ENCODE assay signal across 12 cellular contexts in the genomic region with DNA sequence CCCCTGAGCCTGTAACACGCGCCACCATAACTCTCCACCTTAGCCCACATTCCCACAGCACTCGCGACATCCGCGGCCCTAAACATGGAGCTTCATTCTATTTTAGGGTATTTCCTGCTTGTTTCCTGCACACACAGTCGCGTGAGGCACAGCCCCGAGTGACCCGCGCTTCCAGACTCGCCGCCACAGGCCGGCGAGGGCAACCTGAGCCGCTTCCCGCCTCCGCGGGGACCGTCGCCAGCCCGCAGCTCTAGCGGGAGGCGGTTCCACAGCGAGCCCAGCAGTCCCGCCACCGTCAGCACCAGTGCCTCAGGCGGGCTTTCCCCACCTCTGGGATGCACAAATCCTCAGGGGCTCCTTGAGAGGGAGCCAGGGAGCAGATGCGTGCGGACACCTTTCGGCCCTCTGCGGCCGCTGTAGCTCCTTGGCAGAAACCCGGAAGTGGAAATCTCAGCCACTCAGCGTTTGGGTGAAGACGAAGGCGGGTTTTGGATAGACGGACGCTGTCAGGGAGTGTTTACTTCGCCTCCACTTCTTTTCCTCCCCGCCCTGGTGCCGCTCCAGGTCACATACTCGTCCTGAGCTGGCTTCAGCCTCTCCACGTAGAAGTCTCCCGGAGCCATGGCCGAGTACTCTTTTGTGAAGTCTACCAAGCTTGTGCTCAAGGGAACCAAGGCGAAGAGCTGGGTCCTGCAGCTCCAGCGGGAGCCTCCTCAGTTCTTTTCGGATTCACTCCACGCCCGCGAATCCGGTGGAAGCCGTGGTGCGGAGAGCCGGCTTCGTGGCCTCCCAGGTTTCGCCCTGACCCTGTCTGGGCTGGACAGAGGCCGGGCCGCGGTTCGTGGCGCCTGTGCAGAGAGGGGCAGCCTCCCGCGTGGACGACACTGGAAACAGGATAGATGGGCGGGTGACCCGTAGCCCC.
DNase-seq lines count a peak whose midpoint lies in the region; ATAC-seq and TF ChIP-seq lines count a peak whose summit lies in the region.
"Had no signal": no experiment of that assay in that cellular context is flagged by ENCODE, and none has a peak within 500 bp of the region (broad histone marks: within the 10 kb centered on the region; RNA-seq: fewer than 3 reads in every experiment).

No MANE protein-coding gene starts in this region.

- no peak for TF ChIP-seq EP300 in stomach (IDR thresholded peaks at IDR 0.05)

- WGBS in testis, 2 donors, result 23 to 38% methylated on average over 42 to 68 of the region's 68 CpGs
- WGBS in stomach, 5 donors, result 35 to 56% (median 47%) methylated on average over 47 to 68 of the region's 68 CpGs

- TF ChIP-seq CTCF in activated B cell treated with CpG ODN at 0.5 μM for 24 hours (IDR thresholded peaks at IDR 0.05) (no peak), testis (IDR thresholded peaks at IDR 0.05) (no peak), stomach (IDR thresholded peaks at IDR 0.05) (no peak), progenitor cell of endocrine pancreas (IDR thresholded peaks at IDR 0.05; ENCODE audit: unreplicated experiment) (no peak)

- H3K9me3 Mint-ChIP-seq in activated B cell treated with CpG ODN at 0.5 μM for 24 hours (peaks cover 17% of the 10 kb centered on the region), immature natural killer cell (peaks cover 23 to 61% (median 38%) of the 10 kb centered on the region in 6 donors), progenitor cell of endocrine pancreas (ENCODE audit: low read depth) (peaks cover 58% of the 10 kb centered on the region)

- H3K27ac Mint-ChIP-seq in activated B cell treated with CpG ODN at 0.5 μM for 24 hours (no peak overlapping the region), immature natural killer cell (peak overlapping the region in 1 of 6 donors; percentile 20), progenitor cell of endocrine pancreas (no peak overlapping the region)

- CTCF ChIA-PET in activated B cell treated with CpG ODN at 0.5 μM for 24 hours (lab: Charles Lee), result no interaction called here

- H3K4me3 ChIP-seq in testis (peak overlapping the region; percentile 40 to 67), stomach (peak overlapping the region in 2 of 4 donors; percentile 24 to 41)
- H3K4me3 ChIP-seq: BLaER1 had no signal

- peak; percentile 58 for DNase-seq in activated CD8-positive, alpha-beta memory T cell treated with anti-CD3 and anti-CD28 coated beads, Interleukin-2, amount 50 U/mL, for 48 hours
- DNase-seq in activated CD8-positive, alpha-beta memory T cell treated with anti-CD3 and anti-CD28 coated beads for 24 hours, result no peak
- DNase-seq in activated B cell treated with CpG ODN at 0.5 μM for 24 hours (no peak), immature natural killer cell (peak in 2 of 3 donors; percentile 25), testis (peak; percentile 88), stomach (no peak), progenitor cell of endocrine pancreas (ENCODE audit: low spot score, unreplicated experiment) (no peak), NCI-H2107 treated with DMSO at 0.1 percent for 48 hours (lab: John Stamatoyannopoulos, UW; ENCODE audit: unreplicated experiment) (no peak)
- DNase-seq: H7, NCI-H526 treated with DMSO at 0.1 percent for 48 hours had no signal

- H3K27me3 ChIP-seq in testis, result no peaks in the 10 kb centered on the region
- peaks cover 0 to 5% (median 0%) of the 10 kb centered on the region in 3 donors for H3K27me3 ChIP-seq in stomach
- H3K27me3 ChIP-seq: BLaER1, tibial nerve had no signal

- H3K36me3 Mint-ChIP-seq in activated B cell treated with CpG ODN at 0.5 μM for 24 hours (ENCODE audit: low read depth) (no peaks in the 10 kb centered on the region), immature natural killer cell (peaks cover 0 to 5% (median 4%) of the 10 kb centered on the region in 3 donors), progenitor cell of endocrine pancreas (ENCODE audit: insufficient read depth) (peaks cover 6% of the 10 kb centered on the region)

- POLR2A ChIA-PET in activated B cell treated with CpG ODN at 0.5 μM for 24 hours (lab: Charles Lee), result no interaction called here

- H3K36me3 ChIP-seq in testis (ENCODE audit: low read depth, missing control alignments), result no peaks in the 10 kb centered on the region
- no peaks in the 10 kb centered on the region for H3K36me3 ChIP-seq in stomach
- H3K36me3 ChIP-seq: BLaER1, tibial nerve had no signal

- no peaks in the 10 kb centered on the region for H3K4me1 Mint-ChIP-seq in activated B cell treated with CpG ODN at 0.5 μM for 24 hours
- H3K4me1 Mint-ChIP-seq in immature natural killer cell, result peaks cover 0 to 3% of the 10 kb centered on the region in 2 donors
- H3K4me1 Mint-ChIP-seq in progenitor cell of endocrine pancreas (ENCODE audit: low read depth), result no peaks in the 10 kb centered on the region

- H3K4me1 ChIP-seq in testis (no peaks in the 10 kb centered on the region), stomach (no peaks in the 10 kb centered on the region)
- H3K4me1 ChIP-seq: BLaER1, tibial nerve had no signal

- H3K4me3 Mint-ChIP-seq in activated B cell treated with CpG ODN at 0.5 μM for 24 hours (peak overlapping the region; percentile 48), immature natural killer cell (peak overlapping the region in 3 of 5 donors; percentile 72 to 81 (median 79)), progenitor cell of endocrine pancreas (ENCODE audit: low read depth) (no peak overlapping the region)

- no peaks in the 10 kb centered on the region for H3K27me3 Mint-ChIP-seq in activated B cell treated with CpG ODN at 0.5 μM for 24 hours
- peaks cover 0 to 3% (median 0%) of the 10 kb centered on the region in 3 donors for H3K27me3 Mint-ChIP-seq in immature natural killer cell (ENCODE audit: low read depth in 3 of 3)
- no peaks in the 10 kb centered on the region for H3K27me3 Mint-ChIP-seq in progenitor cell of endocrine pancreas

- ATAC-seq in activated B cell treated with CpG ODN at 0.5 μM for 24 hours (ENCODE audit: low read depth), result no peak

- TF ChIP-seq POLR2A in testis (IDR thresholded peaks at IDR 0.05) (no peak), stomach (IDR thresholded peaks at IDR 0.05) (no peak)

- H3K27ac ChIP-seq in testis (peak overlapping the region in 1 of 2 donors; percentile 44), stomach (peak overlapping the region in 1 of 5 donors; percentile 25)
- H3K27ac ChIP-seq: BLaER1 had no signal

- intact Hi-C loops in activated B cell treated with CpG ODN at 0.5 μM for 24 hours (cut with micrococcal nuclease), result no loop called here
- intact Hi-C loops in testis (cut with DNase I; ENCODE audit: low total_unique reads), result no loop called here
- intact Hi-C loops in stomach (cut with DNase I; ENCODE audit: low total_unique reads), result no loop called here

- H3K9me3 ChIP-seq in testis, result no peaks in the 10 kb centered on the region
- H3K9me3 ChIP-seq in stomach, result peaks cover 3 to 32% (median 19%) of the 10 kb centered on the region in 4 donors

Comparison
In these comparisons a context has a peak if more than half of its experiments do, and no peak if none do; other contexts are left out.
1. DNase-seq: peak in activated CD8-positive, alpha-beta memory T cell treated with anti-CD3 and anti-CD28 coated beads, Interleukin-2, amount 50 U/mL, for 48 hours (single experiment), immature natural killer cell (2 of 3) and testis (single experiment); none in activated CD8-positive, alpha-beta memory T cell treated with anti-CD3 and anti-CD28 coated beads for 24 hours (single experiment), activated B cell treated with CpG ODN at 0.5 μM for 24 hours (single experiment), stomach (single experiment), progenitor cell of endocrine pancreas (single experiment) and NCI-H2107 treated with DMSO at 0.1 percent for 48 hours (single experiment).